ENCODE assay signal across 23 cellular contexts in genomic region chr10:27771231-27771630, GRCh38. TPM values are rescaled to one million over a fixed set of nuclear protein-coding genes. Genes with fewer than 3 reads are reported as not detected.
DNase-seq lines count a peak whose midpoint lies in the region; ATAC-seq lines count a peak whose summit lies in the region.
"Had no signal": no experiment of that assay in that cellular context is flagged by ENCODE, and none has a peak within 500 bp of the region (broad histone marks: within the 10 kb centered on the region; RNA-seq: fewer than 3 reads in every experiment).

No MANE protein-coding gene starts in this region.

- peak; percentile 23 for DNase-seq in activated CD4-positive, alpha-beta T cell treated with anti-CD3 and anti-CD28 coated beads for 36 hours
- no peak for DNase-seq in activated CD4-positive, alpha-beta T cell treated with anti-CD3 and anti-CD28 coated beads, Interleukin-2, amount 50 U/mL, for 1 hour
- DNase-seq in stimulated activated CD4-positive, alpha-beta T cell treated with anti-CD3 and anti-CD28 coated beads, Interleukin-15, amount 100 ng/mL, for 24 hours = peak; percentile 37
- DNase-seq in stimulated activated CD4-positive, alpha-beta T cell treated with anti-CD3 and anti-CD28 coated beads, Interleukin-4, amount 100 ng/mL, for 4 hours = no peak
- DNase-seq in immature natural killer cell (peak; percentile 9 to 19 (median 10)), cardiac septum (ENCODE audit: low spot score) (no peak)
- DNase-seq: CD4-positive, CD25-positive, alpha-beta regulatory T cell; GOT3; hippocampal formation; Kasumi-1; left colon; mammary epithelial cell; MV-4-11; NCI-H446 treated with DMSO at 0.1 percent for 48 hours; Right ventricle myocardium superior; small intestine; stimulated activated naive CD4-positive, alpha-beta T cell treated with Interleukin-2 at 50 U/mL for 16 hours had no signal

- H3K4me1 Mint-ChIP-seq in activated CD4-positive, alpha-beta T cell treated with anti-CD3 and anti-CD28 coated beads for 36 hours = peaks cover 4% of the 10 kb centered on the region
- H3K4me1 Mint-ChIP-seq in immature natural killer cell = peaks cover 2 to 12% of the 10 kb centered on the region in 2 donors
- H3K4me1 Mint-ChIP-seq: CD4-positive, CD25-positive, alpha-beta regulatory T cell; central memory CD8-positive, alpha-beta T cell had no signal

- H3K36me3 Mint-ChIP-seq in activated CD4-positive, alpha-beta T cell treated with anti-CD3 and anti-CD28 coated beads for 36 hours (ENCODE audit: low read depth) = no peaks in the 10 kb centered on the region
- H3K36me3 Mint-ChIP-seq in immature natural killer cell = no peaks in the 10 kb centered on the region
- H3K36me3 Mint-ChIP-seq: CD4-positive, CD25-positive, alpha-beta regulatory T cell had no signal

- no peak overlapping the region for H3K4me3 Mint-ChIP-seq in activated CD4-positive, alpha-beta T cell treated with anti-CD3 and anti-CD28 coated beads for 36 hours
- H3K4me3 Mint-ChIP-seq in immature natural killer cell = no peak overlapping the region
- H3K4me3 Mint-ChIP-seq: CD4-positive, CD25-positive, alpha-beta regulatory T cell; central memory CD8-positive, alpha-beta T cell; neural crest cell had no signal

- peak; percentile 53 for ATAC-seq in activated CD4-positive, alpha-beta T cell treated with anti-CD3 and anti-CD28 coated beads for 36 hours
- ATAC-seq in GM19328 (IDR thresholded peaks at IDR 0.05; ENCODE audit: unreplicated experiment) (no peak), GM21825 (IDR thresholded peaks at IDR 0.05; ENCODE audit: unreplicated experiment) (no peak)
- ATAC-seq: left colon had no signal

- POLR2A ChIA-PET in activated CD4-positive, alpha-beta T cell treated with anti-CD3 and anti-CD28 coated beads for 36 hours (lab: Charles Lee) = no interaction called here

- no peak overlapping the region for H3K27ac Mint-ChIP-seq in activated CD4-positive, alpha-beta T cell treated with anti-CD3 and anti-CD28 coated beads for 36 hours
- no peak overlapping the region for H3K27ac Mint-ChIP-seq in immature natural killer cell
- H3K27ac Mint-ChIP-seq: CD4-positive, CD25-positive, alpha-beta regulatory T cell had no signal

- intact Hi-C loops in activated CD4-positive, alpha-beta T cell treated with anti-CD3 and anti-CD28 coated beads for 36 hours (cut with DNase I, micrococcal nuclease) = no loop called here
- intact Hi-C loops in cardiac septum (cut with DNase I) = no loop called here

- H3K9me3 Mint-ChIP-seq in activated CD4-positive, alpha-beta T cell treated with anti-CD3 and anti-CD28 coated beads for 36 hours (ENCODE audit: low read depth) = no peaks in the 10 kb centered on the region
- H3K9me3 Mint-ChIP-seq in immature natural killer cell = peaks cover 0 to 3% (median 0%) of the 10 kb centered on the region in 6 donors
- H3K9me3 Mint-ChIP-seq: central memory CD8-positive, alpha-beta T cell had no signal

- CTCF ChIA-PET in activated CD4-positive, alpha-beta T cell treated with anti-CD3 and anti-CD28 coated beads for 36 hours (lab: Charles Lee) = no interaction called here

- H3K27me3 Mint-ChIP-seq in activated CD4-positive, alpha-beta T cell treated with anti-CD3 and anti-CD28 coated beads for 36 hours = peaks cover 37% of the 10 kb centered on the region
- peaks cover 5 to 9% (median 9%) of the 10 kb centered on the region in 3 donors for H3K27me3 Mint-ChIP-seq in immature natural killer cell (ENCODE audit: low read depth in 3 of 3)

RNA-seq across cellular contexts. Expression of gene MKX, which starts 25.6 kb away (rescaled TPM):
- under 1 TPM; 0.49 to 0.53 TPM for total RNA-seq in activated CD4-positive, alpha-beta T cell treated with anti-CD3 and anti-CD28 coated beads for 36 hours
- polyA plus RNA-seq in immature natural killer cell = not detected
- 0.16 TPM for total RNA-seq in cardiac septum
- total RNA-seq: CD4-positive, CD25-positive, alpha-beta regulatory T cell; dermis microvascular lymphatic vessel endothelial cell; neural crest cell; Right ventricle myocardium superior; T-helper 2 cell treated with Interferon-gamma antibody and Interleukin-4, amounts not matched to agents 100 ng/mL and 5 ng/mL, for 36 hours had no signal
- polyA plus RNA-seq: CD4-positive, CD25-positive, alpha-beta regulatory T cell; mammary epithelial cell had no signal

Comparison
In these comparisons a context has a peak if more than half of its experiments do, and no peak if none do; other contexts are left out.
1. DNase-seq: peak in activated CD4-positive, alpha-beta T cell treated with anti-CD3 and anti-CD28 coated beads for 36 hours (single experiment), stimulated activated CD4-positive, alpha-beta T cell treated with anti-CD3 and anti-CD28 coated beads, Interleukin-15, amount 100 ng/mL, for 24 hours (single experiment) and immature natural killer cell (3 of 3); none in activated CD4-positive, alpha-beta T cell treated with anti-CD3 and anti-CD28 coated beads, Interleukin-2, amount 50 U/mL, for 1 hour (single experiment), stimulated activated CD4-positive, alpha-beta T cell treated with anti-CD3 and anti-CD28 coated beads, Interleukin-4, amount 100 ng/mL, for 4 hours (0 of 2) and cardiac septum (single experiment).